13 cellular contexts compared by ENCODE assay signal in the genomic region with DNA sequence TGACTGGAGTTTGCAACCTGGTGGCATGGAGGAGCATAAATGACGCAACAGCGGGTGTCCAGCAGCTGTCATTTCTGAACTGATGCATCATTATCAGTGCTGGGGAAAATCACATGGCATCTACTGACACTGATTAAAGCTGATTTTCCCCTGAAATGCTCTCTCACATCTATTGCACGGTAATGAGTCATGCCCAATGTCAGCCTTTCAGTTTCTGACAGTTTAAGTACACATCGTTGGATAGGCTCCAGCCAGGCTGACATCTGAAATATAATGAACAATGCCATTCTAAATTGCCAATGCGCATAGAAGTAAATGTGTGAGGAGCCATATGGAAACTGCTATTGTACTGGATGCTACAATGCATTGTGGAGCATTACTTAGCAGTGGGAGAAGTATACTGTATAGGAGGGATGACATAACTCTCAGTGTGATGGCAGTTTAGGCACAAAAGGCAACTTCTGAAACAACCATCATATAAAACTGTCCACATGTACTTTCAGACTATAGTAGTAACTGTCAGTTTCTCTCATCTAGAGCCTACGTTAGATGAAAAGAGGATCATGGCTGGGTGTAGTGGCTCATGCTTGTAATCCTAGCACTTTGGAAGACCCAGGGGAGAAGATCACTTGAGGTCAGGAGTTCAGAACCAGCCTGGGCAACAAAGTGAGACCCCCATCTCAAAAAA.
DNase-seq lines count a peak whose midpoint lies in the region; ATAC-seq and TF ChIP-seq lines count a peak whose summit lies in the region.
"Had no signal": no experiment of that assay in that cellular context is flagged by ENCODE, and none has a peak within 500 bp of the region (broad histone marks: within the 10 kb centered on the region; RNA-seq: fewer than 3 reads in every experiment).

No MANE protein-coding gene starts in this region.

- H3K36me3 ChIP-seq in hepatocyte (replicated peaks; ENCODE audit: insufficient read depth, low read depth): no peaks in the 10 kb centered on the region
- H3K36me3 ChIP-seq in prostate gland: no peaks in the 10 kb centered on the region
- H3K36me3 ChIP-seq in esophagus squamous epithelium: no peaks in the 10 kb centered on the region
- H3K36me3 ChIP-seq: tibial artery had no signal

- peak; percentile 78 for ATAC-seq in GM18520 (IDR thresholded peaks at IDR 0.05; ENCODE audit: unreplicated experiment)
- ATAC-seq: HepG2, psoas muscle had no signal

- H3K27me3 ChIP-seq in hepatocyte (no peaks in the 10 kb centered on the region), prostate gland (replicated peaks; ENCODE audit: insufficient read depth) (no peaks in the 10 kb centered on the region), esophagus squamous epithelium (no peaks in the 10 kb centered on the region)
- H3K27me3 ChIP-seq: tibial artery had no signal

- TF ChIP-seq CTCF in hepatocyte (IDR thresholded peaks at IDR 0.05; ENCODE audit: poor library complexity) (no peak), prostate gland (IDR thresholded peaks at IDR 0.05) (no peak), esophagus squamous epithelium (IDR thresholded peaks at IDR 0.05) (no peak)

- intact Hi-C loops in prostate gland (cut with DNase I): no loop called here
- intact Hi-C loops in esophagus squamous epithelium (cut with DNase I): no loop called here

- H4K20me1 ChIP-seq in hepatocyte (ENCODE audit: insufficient read depth, poor library complexity, severe bottlenecking): no peaks in the 10 kb centered on the region

- H3K4me2 ChIP-seq in hepatocyte: no peak overlapping the region

- peaks cover 9% of the 10 kb centered on the region for H3K9me3 ChIP-seq in hepatocyte (ENCODE audit: low read depth)
- no peaks in the 10 kb centered on the region for H3K9me3 ChIP-seq in prostate gland
- H3K9me3 ChIP-seq in esophagus squamous epithelium: peaks cover 0 to 9% (median 7%) of the 10 kb centered on the region in 3 donors

- WGBS in hepatocyte (ENCODE audit: low lambda C conversion rate, missing lambda C conversion rate): 64% methylated on average over 6 of the region's 6 CpGs
- WGBS in prostate gland: 60% methylated on average over 6 of the region's 6 CpGs
- WGBS in esophagus squamous epithelium, 2 donors: 65 to 67% methylated on average over 6 of the region's 6 CpGs

- H3K4me3 ChIP-seq in hepatocyte (no peak overlapping the region), prostate gland (no peak overlapping the region), esophagus squamous epithelium (no peak overlapping the region)
- H3K4me3 ChIP-seq: psoas muscle, tibial artery had no signal

- DNase-seq in NCI-H146 (lab: John Stamatoyannopoulos, UW): peak; percentile 46
- DNase-seq in NCI-H146 treated with DMSO at 0.1 percent for 48 hours (lab: John Stamatoyannopoulos, UW; ENCODE audit: unreplicated experiment): no peak
- DNase-seq in NCI-H748 (lab: John Stamatoyannopoulos, UW; ENCODE audit: unreplicated experiment): peak; percentile 81
- DNase-seq in hepatocyte (ENCODE audit: low spot score): peak; percentile 8
- no peak for DNase-seq in medulla oblongata (ENCODE audit: extremely low spot score)
- no peak for DNase-seq in prostate gland (ENCODE audit: low spot score)
- no peak for DNase-seq in esophagus squamous epithelium (lab: John Stamatoyannopoulos, UW)
- DNase-seq: activated CD4-positive, alpha-beta T cell treated with anti-CD3 and anti-CD28 coated beads, Interleukin-2, amount 10 ng/mL, durations not matched to agents 7 days and 5 days; NCI-H1092; psoas muscle; tibial artery had no signal

- H3K4me1 ChIP-seq in hepatocyte (ENCODE audit: insufficient read depth): no peaks in the 10 kb centered on the region
- no peaks in the 10 kb centered on the region for H3K4me1 ChIP-seq in prostate gland (replicated peaks)
- H3K4me1 ChIP-seq in esophagus squamous epithelium: no peaks in the 10 kb centered on the region
- H3K4me1 ChIP-seq: psoas muscle, tibial artery had no signal

- H3K27ac ChIP-seq in hepatocyte (no peak overlapping the region), prostate gland (no peak overlapping the region), esophagus squamous epithelium (no peak overlapping the region)
- H3K27ac ChIP-seq: psoas muscle, tibial artery had no signal

- H2AFZ ChIP-seq in hepatocyte: no peak overlapping the region

- no peaks in the 10 kb centered on the region for H3K9me2 ChIP-seq in hepatocyte (replicated peaks; ENCODE audit: insufficient read depth)

- no peaks in the 10 kb centered on the region for H3K79me2 ChIP-seq in hepatocyte

- TF ChIP-seq POLR2A in prostate gland (IDR thresholded peaks at IDR 0.05) (no peak), esophagus squamous epithelium (IDR thresholded peaks at IDR 0.05) (no peak)

Comparison
In these comparisons a context has a peak if more than half of its experiments do, and no peak if none do; other contexts are left out.
1. DNase-seq: peak in NCI-H146 (single experiment), NCI-H748 (single experiment) and hepatocyte (single experiment); none in NCI-H146 treated with DMSO at 0.1 percent for 48 hours (single experiment), medulla oblongata (single experiment), prostate gland (single experiment) and esophagus squamous epithelium (single experiment).